ENCODE assay signal across 10 cellular contexts in genomic region chr4:18479825-18480224, GRCh38.
"Had no signal": no experiment of that assay in that cellular context is flagged by ENCODE, and none has a peak within 500 bp of the region (broad histone marks: within the 10 kb centered on the region; RNA-seq: fewer than 3 reads in every experiment).

No MANE protein-coding gene starts in this region.

- DNase-seq: GM23248, GOT3, H7, H9, HCEC 1CT, HFFc6 had no signal

- H3K27ac Mint-ChIP-seq: H9, HFFc6 had no signal

- H3K9ac ChIP-seq: GM23248 had no signal

- ATAC-seq: HCT116 had no signal

- H3K27ac ChIP-seq: GM23248 had no signal

- H2AFZ ChIP-seq: GM23248 had no signal

- H3K9me3 ChIP-seq: HAP-1 had no signal

- FAIRE-seq: H1, H54 had no signal

- H3K4me3 ChIP-seq: GM23248, HAP-1 had no signal

- H3K36me3 ChIP-seq: HAP-1 had no signal

- H3K4me1 ChIP-seq: HAP-1 had no signal

- H3K4me3 Mint-ChIP-seq: H9, HFFc6 had no signal
